Comparison of ENCODE assay signal across 9 cellular contexts in the genomic region with DNA sequence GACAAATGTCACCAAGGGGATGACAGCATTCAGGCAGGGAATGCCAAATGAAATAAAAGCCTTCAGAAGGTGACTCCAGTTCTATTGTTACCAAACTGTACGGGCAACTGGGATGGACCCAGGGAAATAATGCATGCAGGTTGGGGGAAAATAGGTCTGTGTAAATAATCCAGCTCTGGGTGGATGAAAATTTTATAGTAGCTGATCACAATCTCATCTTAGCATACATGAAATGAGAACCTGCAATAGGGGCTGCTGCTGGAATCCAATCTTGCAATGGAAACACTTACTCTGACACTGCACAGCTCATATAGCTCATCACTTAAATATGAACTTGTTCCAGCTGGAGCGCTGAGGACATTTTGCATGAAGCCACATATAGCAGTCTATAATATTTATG. TPM values are rescaled to one million over a fixed set of nuclear protein-coding genes. Genes with fewer than 3 reads are reported as not detected.
"Had no signal": no experiment of that assay in that cellular context is flagged by ENCODE, and none has a peak within 500 bp of the region (broad histone marks: within the 10 kb centered on the region; RNA-seq: fewer than 3 reads in every experiment).

No MANE protein-coding gene starts in this region.

- H3K9me3 ChIP-seq: HAP-1 had no signal

- DNase-seq: GM23248, GOT3, H7, HFFc6, IMR-90 had no signal

- FAIRE-seq: HTR-8/SVneo, K562 had no signal

- H3K36me3 ChIP-seq: HAP-1 had no signal

- H3K4me3 ChIP-seq: GM23248, HAP-1, K562 had no signal

- ATAC-seq: HCT116, K562 had no signal

- H3K27ac ChIP-seq: GM23248 had no signal

- H3K9ac ChIP-seq: GM23248 had no signal

RNA-seq across cellular contexts. Expression of gene NR1H4, which starts 59.7 kb away (rescaled TPM):
- total RNA-seq: GM23248, H7, HFFc6, IMR-90, K562 had no signal
- polyA plus RNA-seq: GM23248, IMR-90 had no signal
